ENCODE assay signal across 19 cellular contexts in the genomic region with DNA sequence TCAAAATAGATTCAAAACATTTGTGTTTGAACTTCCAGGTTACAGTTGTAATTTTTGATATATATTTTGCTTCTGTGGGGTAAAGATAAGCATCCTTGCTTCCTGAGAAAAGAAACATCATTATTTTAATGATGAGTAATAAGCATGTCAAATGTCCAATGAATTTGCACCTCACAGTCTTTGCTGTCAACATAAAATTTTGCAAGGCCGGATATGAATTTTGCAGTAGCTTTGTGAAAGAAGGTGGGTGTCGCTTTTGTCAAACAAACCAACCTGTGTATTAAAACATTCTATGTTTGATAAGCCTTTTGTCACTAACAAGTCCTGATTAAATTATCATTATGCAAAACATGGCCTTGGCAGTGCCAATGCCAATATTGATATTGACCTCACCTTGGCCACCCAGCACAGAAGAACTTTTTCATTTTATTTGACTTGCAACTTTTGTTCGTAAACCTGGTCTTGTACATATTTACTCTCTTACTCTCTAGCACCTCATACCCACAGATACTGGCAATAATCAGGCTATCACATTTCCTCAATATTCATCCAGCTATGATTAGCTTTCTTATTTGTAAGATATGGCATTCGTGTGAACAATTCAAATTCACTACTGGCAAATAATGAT.
"Had no signal": no experiment of that assay in that cellular context is flagged by ENCODE, and none has a peak within 500 bp of the region (broad histone marks: within the 10 kb centered on the region; RNA-seq: fewer than 3 reads in every experiment).

No MANE protein-coding gene starts in this region.

- H3K4me1 ChIP-seq: foreskin keratinocyte had no signal

- H3K27me3 ChIP-seq: foreskin keratinocyte, hepatocyte had no signal

- H3K4me3 ChIP-seq: hepatocyte, lung, thoracic aorta had no signal

- ATAC-seq: foreskin keratinocyte; left cardiac atrium; left ventricle myocardium superior; sciatic nerve; stimulated activated naive B cell treated with anti-CD40 and anti-IgM and Interleukin-4, amounts not matched to agents 10 μg/mL and 1 μg/mL and 100 μg/mL, for 72 hours; stimulated activated naive CD8-positive, alpha-beta T cell treated with anti-CD3 and anti-CD28 coated beads, Interleukin-15, amount 100 ng/mL, for 72 hours had no signal

- FAIRE-seq: colon, kidney had no signal

- H3K27ac ChIP-seq: foreskin keratinocyte, hepatocyte, thoracic aorta had no signal

- H3K36me3 ChIP-seq: thoracic aorta had no signal

- DNase-seq: erythroblast; foreskin keratinocyte; kidney; left cardiac atrium; left ventricle myocardium superior; mesenchymal stem cell; midbrain; naive B cell; stimulated activated CD4-positive, alpha-beta T cell treated with anti-CD3 and anti-CD28 coated beads, Interleukin-2, amount 100 ng/mL, for 24 hours; stimulated activated CD4-positive, alpha-beta T cell treated with anti-CD3 and anti-CD28 coated beads, Interleukin-4, amount 100 ng/mL, for 4 hours; stimulated activated naive B cell treated with anti-CD40 and anti-IgM and Interleukin-4, amounts not matched to agents 10 μg/mL and 1 μg/mL and 100 μg/mL, for 72 hours; stimulated activated naive CD8-positive, alpha-beta T cell treated with anti-CD3 and anti-CD28 coated beads, Interleukin-15, amount 100 ng/mL, for 72 hours; substantia nigra; trophoblast cell had no signal
